8 cellular contexts compared by ENCODE assay signal in the genomic region with DNA sequence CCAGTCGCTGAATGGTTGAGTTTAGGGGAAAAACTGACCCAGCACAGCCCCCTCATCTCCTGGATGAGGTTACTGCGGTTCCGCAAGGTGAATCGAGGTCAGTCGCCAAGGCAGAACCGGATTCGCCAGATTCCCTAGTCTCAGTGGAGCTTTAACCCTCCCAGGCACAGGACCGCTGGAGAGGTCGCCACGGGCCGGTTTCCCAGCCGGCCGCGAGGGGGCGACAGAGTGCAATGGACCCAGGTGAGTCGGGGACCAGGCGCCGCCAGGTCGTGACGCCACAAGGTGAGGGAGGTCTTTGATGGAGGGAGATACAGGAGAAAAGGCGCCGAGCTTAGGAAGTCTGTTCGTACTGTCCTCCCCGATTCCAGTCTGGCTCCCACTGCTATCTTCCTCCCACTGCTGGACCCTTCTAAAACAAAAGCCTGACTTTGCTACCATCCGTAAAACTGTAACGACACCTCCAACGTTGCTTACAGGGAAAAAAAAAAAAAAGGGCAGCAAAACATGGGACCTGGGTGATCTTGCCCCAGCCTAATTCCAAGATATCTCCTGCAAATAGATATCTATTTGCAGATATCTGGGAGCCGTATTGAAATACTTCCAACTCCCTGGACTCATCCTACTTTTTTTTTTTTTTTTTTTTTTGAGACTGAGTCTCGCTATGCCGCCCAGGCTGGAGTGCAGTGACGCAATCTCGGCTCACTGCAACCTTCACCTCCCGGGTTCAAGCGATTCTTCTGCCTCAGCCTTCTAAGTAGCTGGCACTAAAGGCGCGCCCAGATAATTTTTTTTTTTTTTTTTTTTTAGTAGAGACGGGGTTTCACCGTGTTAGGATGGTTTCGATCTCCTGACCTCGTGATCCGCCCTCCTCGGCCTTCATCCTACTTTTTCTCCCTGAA. TPM values are rescaled to one million over a fixed set of nuclear protein-coding genes. Genes with fewer than 3 reads are reported as not detected.
DNase-seq lines count a peak whose midpoint lies in the region; ATAC-seq and TF ChIP-seq lines count a peak whose summit lies in the region.

No MANE protein-coding gene starts in this region.

- peak overlapping the region; percentile 92 for H3K27ac Mint-ChIP-seq in CD8-positive, alpha-beta T cell
- peak overlapping the region; percentile 98 for H3K27ac Mint-ChIP-seq in activated CD4-positive, alpha-beta T cell treated with anti-CD3 and anti-CD28 coated beads, Interleukin-2, amount 10 ng/mL, durations not matched to agents 24 days and 14 days

- intact Hi-C loops in CD8-positive, alpha-beta T cell (cut with DNase I, micrococcal nuclease), result loop anchor here (1.0 to 5.0 kb wide), 9 partner anchors 15 to 830 kb away; partner anchors contain the start of genes C22orf23 (in 1 of the 2), IFT27 (in 1 of the 2), POLR2F (in 1 of the 2) and RAC2 (in 1 of the 2)
- intact Hi-C loops in activated CD4-positive, alpha-beta T cell treated with anti-CD3 and anti-CD28 coated beads, Interleukin-2, amount 10 ng/mL, durations not matched to agents 24 days and 14 days (cut with micrococcal nuclease), result loop anchor here (1.0 to 5.0 kb wide), 2 partner anchors 123 to 200 kb away; partner anchors contain the start of gene GCAT

- peak overlapping the region; percentile 46 for H3K4me3 ChIP-seq in CD8-positive, alpha-beta T cell (ENCODE audit: low read depth, low read length)
- H3K4me3 ChIP-seq in coronary artery, result peak overlapping the region; percentile 98

- TF ChIP-seq CTCF in CD8-positive, alpha-beta T cell (IDR thresholded peaks at IDR 0.05), result peak; percentile 94
- peak; percentile 92 for TF ChIP-seq CTCF in coronary artery (IDR thresholded peaks at IDR 0.05)

- H3K4me1 ChIP-seq in CD8-positive, alpha-beta T cell (ENCODE audit: insufficient read depth, low read length), result peaks cover 59% of the 10 kb centered on the region

- no peaks in the 10 kb centered on the region for H3K27me3 Mint-ChIP-seq in CD8-positive, alpha-beta T cell (ENCODE audit: low read depth)
- peaks cover 9% of the 10 kb centered on the region for H3K27me3 Mint-ChIP-seq in activated CD4-positive, alpha-beta T cell treated with anti-CD3 and anti-CD28 coated beads, Interleukin-2, amount 10 ng/mL, durations not matched to agents 24 days and 14 days

- no peaks in the 10 kb centered on the region for H3K9me3 ChIP-seq in CD8-positive, alpha-beta T cell (ENCODE audit: low read length)

- H3K36me3 Mint-ChIP-seq in CD8-positive, alpha-beta T cell, result peaks cover 3% of the 10 kb centered on the region
- H3K36me3 Mint-ChIP-seq in activated CD4-positive, alpha-beta T cell treated with anti-CD3 and anti-CD28 coated beads, Interleukin-2, amount 10 ng/mL, durations not matched to agents 24 days and 14 days (ENCODE audit: low read depth), result no peaks in the 10 kb centered on the region

- peak; percentile 23 for ATAC-seq in CD8-positive, alpha-beta T cell
- ATAC-seq in HG02610 (IDR thresholded peaks at IDR 0.05; ENCODE audit: unreplicated experiment) (peak; percentile 34), GM18505 (IDR thresholded peaks at IDR 0.05; ENCODE audit: unreplicated experiment) (no peak)

- peak overlapping the region; percentile 84 for H3K27ac ChIP-seq in CD8-positive, alpha-beta T cell (ENCODE audit: low read depth, low read length)
- peak overlapping the region; percentile 89 to 99 for H3K27ac ChIP-seq in coronary artery

- POLR2A ChIA-PET in CD8-positive, alpha-beta T cell (lab: Charles Lee), result interaction anchor here (0.7 to 4.6 kb wide), 25 partner anchors 10 to 831 kb away, joined by 3 to 45 read pairs (median 7); partner anchors contain the start of genes ANKRD54, GCAT, IFT27 and LGALS1

- no peaks in the 10 kb centered on the region for H3K27me3 ChIP-seq in CD8-positive, alpha-beta T cell (ENCODE audit: insufficient read depth, low read length)

- peak overlapping the region; percentile 89 for H3K4me3 Mint-ChIP-seq in CD8-positive, alpha-beta T cell
- peak overlapping the region; percentile 99 for H3K4me3 Mint-ChIP-seq in activated CD4-positive, alpha-beta T cell treated with anti-CD3 and anti-CD28 coated beads, Interleukin-2, amount 10 ng/mL, durations not matched to agents 24 days and 14 days

- no peaks in the 10 kb centered on the region for H3K36me3 ChIP-seq in CD8-positive, alpha-beta T cell (ENCODE audit: insufficient read depth, low read length)

- peaks cover 60% of the 10 kb centered on the region for H3K4me1 Mint-ChIP-seq in CD8-positive, alpha-beta T cell (ENCODE audit: low read depth)
- peaks cover 42% of the 10 kb centered on the region for H3K4me1 Mint-ChIP-seq in activated CD4-positive, alpha-beta T cell treated with anti-CD3 and anti-CD28 coated beads, Interleukin-2, amount 10 ng/mL, durations not matched to agents 24 days and 14 days

- peak; percentile 76 to 95 (median 90) for DNase-seq in CD8-positive, alpha-beta T cell
- DNase-seq in NCI-H510A (lab: John Stamatoyannopoulos, UW) (peak; percentile 72), coronary artery (ENCODE audit: low spot score) (peak; percentile 87), left kidney (ENCODE audit: low read depth, low spot score) (peak; percentile 95)
- peak; percentile 97 for DNase-seq in activated CD4-positive, alpha-beta T cell treated with anti-CD3 and anti-CD28 coated beads, Interleukin-2, amount 10 ng/mL, durations not matched to agents 24 days and 14 days
- peak; percentile 89 for DNase-seq in stimulated activated CD4-positive, alpha-beta T cell treated with anti-CD3 and anti-CD28 coated beads, Interleukin-1b, Interleukin-23, amount 100 ng/mL, for 48 hours

- CTCF ChIA-PET in CD8-positive, alpha-beta T cell (lab: Charles Lee), result interaction anchor here (0.7 to 54.2 kb wide), 28 partner anchors 9 to 324 kb away, joined by 3 to 2176 read pairs (median 4); partner anchors contain the start of genes LGALS1, LGALS2, MFNG and NOL12

- no peak for TF ChIP-seq POLR2A in GM18505 (IDR thresholded peaks at IDR 0.05; ENCODE audit: borderline replicate concordance, extremely low read depth, insufficient read depth, insufficient read length)

- H3K9me3 Mint-ChIP-seq in CD8-positive, alpha-beta T cell, result no peaks in the 10 kb centered on the region
- no peaks in the 10 kb centered on the region for H3K9me3 Mint-ChIP-seq in activated CD4-positive, alpha-beta T cell treated with anti-CD3 and anti-CD28 coated beads, Interleukin-2, amount 10 ng/mL, durations not matched to agents 24 days and 14 days

RNA-seq across cellular contexts. Expression of gene GGA1, which starts 1.4 kb away (rescaled TPM):
- total RNA-seq in CD8-positive, alpha-beta T cell, result 10 to 100 TPM; 66.0 to 69.1 TPM
- total RNA-seq in activated CD4-positive, alpha-beta T cell treated with anti-CD3 and anti-CD28 coated beads, Interleukin-2, amount 10 ng/mL, durations not matched to agents 24 days and 14 days, result 75.8 and 77.2 TPM in 2 replicates

RNA-seq across cellular contexts. Expression of gene LGALS2, which starts 27.4 kb away (rescaled TPM):
- total RNA-seq in CD8-positive, alpha-beta T cell, result not detected
- not detected in 2 replicates for total RNA-seq in activated CD4-positive, alpha-beta T cell treated with anti-CD3 and anti-CD28 coated beads, Interleukin-2, amount 10 ng/mL, durations not matched to agents 24 days and 14 days

RNA-seq across cellular contexts. Expression of gene SH3BP1, which starts 32.2 kb away (rescaled TPM):
- total RNA-seq in CD8-positive, alpha-beta T cell, result 10 to 100 TPM; 51.5 to 52.9 TPM
- total RNA-seq in activated CD4-positive, alpha-beta T cell treated with anti-CD3 and anti-CD28 coated beads, Interleukin-2, amount 10 ng/mL, durations not matched to agents 24 days and 14 days, result 110 and 115 TPM in 2 replicates

RNA-seq across cellular contexts. Expression of gene CDC42EP1, which starts 47.0 kb away (rescaled TPM):
- not detected for total RNA-seq in CD8-positive, alpha-beta T cell
- total RNA-seq in activated CD4-positive, alpha-beta T cell treated with anti-CD3 and anti-CD28 coated beads, Interleukin-2, amount 10 ng/mL, durations not matched to agents 24 days and 14 days, result 1.0 and 1.2 TPM in 2 replicates

RNA-seq across cellular contexts. Expression of gene PDXP, which starts 51.3 kb away (rescaled TPM):
- 1 to 10 TPM; 2.4 to 3.2 TPM for total RNA-seq in CD8-positive, alpha-beta T cell
- 49.3 and 51.2 TPM in 2 replicates for total RNA-seq in activated CD4-positive, alpha-beta T cell treated with anti-CD3 and anti-CD28 coated beads, Interleukin-2, amount 10 ng/mL, durations not matched to agents 24 days and 14 days
